Comparison of ENCODE assay signal across 24 cellular contexts in genomic region chr7:7327423-7327822, GRCh38.
"Had no signal": no experiment of that assay in that cellular context is flagged by ENCODE, and none has a peak within 500 bp of the region (broad histone marks: within the 10 kb centered on the region; RNA-seq: fewer than 3 reads in every experiment).

No MANE protein-coding gene starts in this region.

- H3K9me3 ChIP-seq: esophagus muscularis mucosa, gastroesophageal sphincter, neutrophil, right atrium auricular region, sigmoid colon, testis, tibial nerve, upper lobe of right lung, vagina had no signal

- H3K27ac Mint-ChIP-seq: naive thymus-derived CD8-positive, alpha-beta T cell; stimulated activated naive B cell treated with anti-CD40 and anti-IgM and Interleukin-4, amounts not matched to agents 10 μg/mL and 1 μg/mL and 100 μg/mL, for 72 hours; stimulated activated naive CD8-positive, alpha-beta T cell treated with anti-CD3 and anti-CD28 coated beads, Interleukin-15, amount 100 ng/mL, for 72 hours had no signal

- H3K4me2 ChIP-seq: hepatocyte had no signal

- H3K9me3 Mint-ChIP-seq: stimulated activated naive B cell treated with anti-CD40 and anti-IgM and Interleukin-4, amounts not matched to agents 10 μg/mL and 1 μg/mL and 100 μg/mL, for 72 hours; stimulated activated naive CD8-positive, alpha-beta T cell treated with anti-CD3 and anti-CD28 coated beads, Interleukin-15, amount 100 ng/mL, for 72 hours had no signal

- H2AFZ ChIP-seq: hepatocyte had no signal

- DNase-seq: cortex of kidney; dorsolateral prefrontal cortex; effector memory CD4-positive, alpha-beta T cell; head of caudate nucleus; kidney glomerular epithelial cell; naive thymus-derived CD8-positive, alpha-beta T cell; posterior cingulate gyrus; sigmoid colon; stimulated activated CD4-positive, alpha-beta T cell treated with anti-CD3 and anti-CD28 coated beads, Interleukin-2, amount 100 ng/mL, for 24 hours; stimulated activated CD4-positive, alpha-beta T cell treated with anti-CD3 and anti-CD28 coated beads, Interleukin-4, amount 100 ng/mL, for 4 hours; stimulated activated naive B cell treated with anti-CD40 and anti-IgM and Interleukin-4, amounts not matched to agents 10 μg/mL and 1 μg/mL and 100 μg/mL, for 72 hours; stimulated activated naive CD8-positive, alpha-beta T cell treated with anti-CD3 and anti-CD28 coated beads, Interleukin-15, amount 100 ng/mL, for 72 hours; testis; upper lobe of right lung had no signal

- H3K4me1 ChIP-seq: esophagus muscularis mucosa, gastroesophageal sphincter, right atrium auricular region, sigmoid colon, testis, tibial nerve, upper lobe of right lung, vagina had no signal

- H3K4me3 Mint-ChIP-seq: naive thymus-derived CD8-positive, alpha-beta T cell; stimulated activated naive B cell treated with anti-CD40 and anti-IgM and Interleukin-4, amounts not matched to agents 10 μg/mL and 1 μg/mL and 100 μg/mL, for 72 hours; stimulated activated naive CD8-positive, alpha-beta T cell treated with anti-CD3 and anti-CD28 coated beads, Interleukin-15, amount 100 ng/mL, for 72 hours had no signal

- H3K79me2 ChIP-seq: hepatocyte had no signal

- H3K36me3 ChIP-seq: esophagus muscularis mucosa, gastroesophageal sphincter, neutrophil, right atrium auricular region, sigmoid colon, tibial nerve, upper lobe of right lung, vagina had no signal

- H3K4me1 Mint-ChIP-seq: stimulated activated naive CD8-positive, alpha-beta T cell treated with anti-CD3 and anti-CD28 coated beads, Interleukin-15, amount 100 ng/mL, for 72 hours had no signal

- H3K27me3 ChIP-seq: dorsolateral prefrontal cortex, gastroesophageal sphincter, hepatocyte, right atrium auricular region, testis, tibial nerve, upper lobe of right lung, vagina had no signal

- H3K36me3 Mint-ChIP-seq: naive thymus-derived CD8-positive, alpha-beta T cell; stimulated activated naive B cell treated with anti-CD40 and anti-IgM and Interleukin-4, amounts not matched to agents 10 μg/mL and 1 μg/mL and 100 μg/mL, for 72 hours had no signal

- FAIRE-seq: endometrium had no signal

- H3K27ac ChIP-seq: dorsolateral prefrontal cortex, epithelial cell of prostate, esophagus muscularis mucosa, gastroesophageal sphincter, hepatocyte, neutrophil, right atrium auricular region, sigmoid colon, skin epidermis, testis, tibial nerve, upper lobe of right lung, vagina had no signal

- H3K4me3 ChIP-seq: dorsolateral prefrontal cortex, esophagus muscularis mucosa, gastroesophageal sphincter, hepatocyte, right atrium auricular region, sigmoid colon, skin epidermis, testis, tibial nerve, upper lobe of right lung, vagina had no signal
